1 cellular context compared by ENCODE assay signal in genomic region chr1:226309398-226310122, GRCh38.
A peak's percentile ranks its signal among the peaks of the same experiment; 100 is the strongest.
TF ChIP-seq lines count a peak whose summit lies in the region.

No MANE protein-coding gene starts in this region.

TF ChIP-seq in HEK293, 187 proteins besides CTCF, POLR2A, EP300 and RAD21 (continued from another document and continues in another):
- peak; percentile 92 for TF ChIP-seq ZNF76 (tag by site-specific recombination; IDR thresholded peaks at IDR 0.05; ENCODE audit: borderline replicate concordance, low read depth)
- TF ChIP-seq ZBTB7A (tag by site-specific recombination; IDR thresholded peaks at IDR 0.05; ENCODE audit: low read depth): peak; percentile 80; the same call in 1 of the 2 replicates
- peak; percentile 62; the same call in 1 of the 2 replicates for TF ChIP-seq ZBTB48 (tag by site-specific recombination; IDR thresholded peaks at IDR 0.05)
- TF ChIP-seq BCL6B (tag by site-specific recombination; IDR thresholded peaks at IDR 0.05): no peak
- TF ChIP-seq HOXC10 (CRISPR knock-in tag; IDR thresholded peaks at IDR 0.05): no peak
- TF ChIP-seq ZNF792 (tag by site-specific recombination; IDR thresholded peaks at IDR 0.05): no peak
- TF ChIP-seq ZNF221 (tag by site-specific recombination; IDR thresholded peaks at IDR 0.05; ENCODE audit: borderline replicate concordance): peak; percentile 90; the same call in 1 of the 2 replicates
- TF ChIP-seq SALL2 (tag by site-specific recombination; IDR thresholded peaks at IDR 0.05; ENCODE audit: borderline replicate concordance): no peak
- TF ChIP-seq ZNF670 (tag by site-specific recombination; IDR thresholded peaks at IDR 0.05; ENCODE audit: low read depth): no peak
- peak; percentile 89 for TF ChIP-seq PATZ1 (tag by site-specific recombination; IDR thresholded peaks at IDR 0.05)
- TF ChIP-seq PRDM1 (tag by site-specific recombination; IDR thresholded peaks at IDR 0.05): peak; percentile 85
- no peak for TF ChIP-seq ZNF555 (tag by site-specific recombination; conservative IDR thresholded peaks at IDR 0.05)
- peak; percentile 54; the same call in 1 of the 2 replicates for TF ChIP-seq KLF16 (tag by site-specific recombination; IDR thresholded peaks at IDR 0.05)
- TF ChIP-seq ZNF146 (tag by site-specific recombination; IDR thresholded peaks at IDR 0.05): no peak; the same call in 1 of the 2 replicates
- TF ChIP-seq ZNF10 (tag by site-specific recombination; IDR thresholded peaks at IDR 0.05): 0 out of 2 replicates have a peak, but pooled peaks have one; percentile 55
- TF ChIP-seq ZBTB20 (tag by site-specific recombination; IDR thresholded peaks at IDR 0.05): peak; percentile 94
- TF ChIP-seq ZNF747 (tag by site-specific recombination; IDR thresholded peaks at IDR 0.05): no peak
- TF ChIP-seq ZNF148 (tag by site-specific recombination; IDR thresholded peaks at IDR 0.05; ENCODE audit: borderline replicate concordance): no peak
- no peak for TF ChIP-seq MEIS1 (CRISPR knock-in tag; IDR thresholded peaks at IDR 0.05; ENCODE audit: borderline replicate concordance)
- no peak for TF ChIP-seq EGR2 (tag by site-specific recombination; IDR thresholded peaks at IDR 0.05; ENCODE audit: low read depth)
- TF ChIP-seq ZNF391 (tag by site-specific recombination; IDR thresholded peaks at IDR 0.05; ENCODE audit: borderline replicate concordance, low read depth): peak; percentile 34
- no peak for TF ChIP-seq HOXA7 (CRISPR knock-in tag; IDR thresholded peaks at IDR 0.05; ENCODE audit: borderline replicate concordance)
- no peak for TF ChIP-seq YY2 (tag by site-specific recombination; IDR thresholded peaks at IDR 0.05)
- TF ChIP-seq GFI1B (tag by site-specific recombination; IDR thresholded peaks at IDR 0.05): peak; percentile 11; the same call in 1 of the 2 replicates
- peak; percentile 87 for TF ChIP-seq ZNF2 (tag by site-specific recombination; IDR thresholded peaks at IDR 0.05)
- TF ChIP-seq BCL11A (tag by site-specific recombination; IDR thresholded peaks at IDR 0.05; ENCODE audit: low read depth): 0 out of 2 replicates have a peak, but pooled peaks have one; percentile 24
- TF ChIP-seq MZF1 (tag by site-specific recombination; IDR thresholded peaks at IDR 0.05; ENCODE audit: borderline replicate concordance): peak; percentile 34; the same call in 1 of the 2 replicates
- TF ChIP-seq KLF17 (tag by site-specific recombination; IDR thresholded peaks at IDR 0.05): peak; percentile 76
- no peak for TF ChIP-seq ZNF140 (tag by site-specific recombination; IDR thresholded peaks at IDR 0.05)
- TF ChIP-seq ZNF561 (tag by site-specific recombination; IDR thresholded peaks at IDR 0.05; ENCODE audit: borderline replicate concordance): peak; percentile 83
- peak; percentile 58 for TF ChIP-seq SP7 (tag by site-specific recombination; IDR thresholded peaks at IDR 0.05)
- TF ChIP-seq ZNF558 (tag by site-specific recombination; IDR thresholded peaks at IDR 0.05): no peak
- peak; percentile 56; the same call in 1 of the 2 replicates for TF ChIP-seq ZBTB10 (tag by site-specific recombination; IDR thresholded peaks at IDR 0.05)
- TF ChIP-seq ZNF214 (tag by site-specific recombination; IDR thresholded peaks at IDR 0.05; ENCODE audit: borderline replicate concordance): no peak
- TF ChIP-seq ZNF398 (tag by site-specific recombination; IDR thresholded peaks at IDR 0.05): peak; percentile 64; the same call in 1 of the 2 replicates
- peak; percentile 77 for TF ChIP-seq GLIS2 (tag by site-specific recombination; IDR thresholded peaks at IDR 0.05)
- TF ChIP-seq INSM2 (tag by site-specific recombination; IDR thresholded peaks at IDR 0.05): 0 out of 2 replicates have a peak, but pooled peaks have one; percentile 52
- no peak for TF ChIP-seq ZNF239 (tag by site-specific recombination; IDR thresholded peaks at IDR 0.05)
- TF ChIP-seq ZEB2 (tag by site-specific recombination; IDR thresholded peaks at IDR 0.05): peak; percentile 67
- no peak for TF ChIP-seq ZNF473 (tag by site-specific recombination; IDR thresholded peaks at IDR 0.05)
- peak; percentile 23; the same call in 1 of the 2 replicates for TF ChIP-seq REST (tag by site-specific recombination; IDR thresholded peaks at IDR 0.05)
- TF ChIP-seq ZNF626 (tag by site-specific recombination; IDR thresholded peaks at IDR 0.05): no peak; the same call in 1 of the 2 replicates
- no peak for TF ChIP-seq ZNF791 (tag by site-specific recombination; IDR thresholded peaks at IDR 0.05)
- TF ChIP-seq KLF10 (tag by site-specific recombination; IDR thresholded peaks at IDR 0.05): peak; percentile 60; the same call in 1 of the 2 replicates
- no peak for TF ChIP-seq OSR2 (tag by site-specific recombination; IDR thresholded peaks at IDR 0.05)
- TF ChIP-seq ZNF341 (tag by site-specific recombination; IDR thresholded peaks at IDR 0.05; ENCODE audit: low read depth): peak; percentile 79
- TF ChIP-seq ZSCAN23 (tag by site-specific recombination; IDR thresholded peaks at IDR 0.05): 0 out of 2 replicates have a peak, but pooled peaks have one; percentile 32
- TF ChIP-seq ZFP3 (tag by site-specific recombination; IDR thresholded peaks at IDR 0.05; ENCODE audit: low read depth): no peak
- no peak for TF ChIP-seq ZNF157 (tag by site-specific recombination; IDR thresholded peaks at IDR 0.05)
- TF ChIP-seq ZNF169 (tag by site-specific recombination; IDR thresholded peaks at IDR 0.05): 0 out of 2 replicates have a peak, but pooled peaks have one; percentile 23
